8 cellular contexts compared by ENCODE assay signal in the genomic region with DNA sequence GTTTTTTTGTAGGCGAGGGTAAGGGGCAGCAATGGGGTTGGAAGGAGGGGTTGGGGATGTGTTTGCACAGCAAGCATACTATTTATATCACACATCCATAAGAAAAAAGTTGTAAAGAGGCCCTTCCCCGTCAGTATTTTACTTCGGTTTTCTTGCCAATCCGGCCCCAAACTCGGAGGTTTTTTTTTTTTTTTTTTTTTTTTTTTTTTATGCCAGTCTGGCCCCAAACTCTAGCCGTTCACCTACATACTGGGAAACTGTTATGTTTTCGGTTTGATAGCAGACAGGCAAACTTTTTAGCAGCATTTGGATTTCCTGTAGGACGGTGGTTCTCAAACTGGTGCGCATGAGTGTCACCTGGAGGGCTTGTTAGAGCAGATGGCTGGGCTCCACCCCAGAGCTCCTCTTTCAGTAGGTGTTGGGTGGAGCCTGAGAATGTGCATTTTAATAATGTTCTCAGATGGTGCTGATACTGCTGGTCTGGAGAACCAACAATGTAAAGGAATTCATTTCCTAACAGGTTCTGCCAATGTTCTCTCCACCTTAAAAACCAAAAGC.
DNase-seq lines count a peak whose midpoint lies in the region; ATAC-seq and TF ChIP-seq lines count a peak whose summit lies in the region.

No MANE protein-coding gene starts in this region.

- WGBS in thyroid gland, 2 donors, result 6% methylated on average over 9 of the region's 9 CpGs

- CTCF ChIA-PET in activated CD8-positive, alpha-beta T cell treated with anti-CD3 and anti-CD28 coated beads, Interleukin-2, amount 10 ng/mL, durations not matched to agents 7 days and 5 days (lab: Charles Lee), result interaction anchor here (0.5 to 4.6 kb wide), 36 partner anchors 9 to 909 kb away, joined by 3 to 44 read pairs (median 4); partner anchors contain the start of genes EIF4G2 and ZBED5

- TF ChIP-seq CTCF in right atrium auricular region (IDR thresholded peaks at IDR 0.05) (no peak), thyroid gland (IDR thresholded peaks at IDR 0.05) (no peak)

- DNase-seq in right atrium auricular region (ENCODE audit: low spot score) (no peak), Right ventricle myocardium inferior (ENCODE audit: missing footprints) (no peak), thyroid gland (peak; percentile 43 to 49), cerebellar cortex (ENCODE audit: low spot score) (no peak), HUDEP-2 (lab: John Stamatoyannopoulos, UW; ENCODE audit: unreplicated experiment in 76 of 76) (no peak), NOMO-1 treated with DMSO at 0.1 percent for 48 hours (lab: John Stamatoyannopoulos, UW; ENCODE audit: unreplicated experiment) (no peak)
- DNase-seq in activated CD8-positive, alpha-beta T cell treated with anti-CD3 and anti-CD28 coated beads, Interleukin-2, amount 10 ng/mL, durations not matched to agents 7 days and 5 days, result no peak

- peaks cover 38% of the 10 kb centered on the region for H3K27me3 Mint-ChIP-seq in activated CD8-positive, alpha-beta T cell treated with anti-CD3 and anti-CD28 coated beads, Interleukin-2, amount 10 ng/mL, durations not matched to agents 7 days and 5 days (ENCODE audit: low read depth)

- no peak overlapping the region for H3K27ac Mint-ChIP-seq in activated CD8-positive, alpha-beta T cell treated with anti-CD3 and anti-CD28 coated beads, Interleukin-2, amount 10 ng/mL, durations not matched to agents 7 days and 5 days

- no peaks in the 10 kb centered on the region for H3K36me3 ChIP-seq in right atrium auricular region
- H3K36me3 ChIP-seq in iPS-20b (ENCODE audit: insufficient read depth, low read depth, low read length), result no peaks in the 10 kb centered on the region
- no peaks in the 10 kb centered on the region for H3K36me3 ChIP-seq in thyroid gland

- ATAC-seq in Right ventricle myocardium inferior, result no peak
- no peak for ATAC-seq in activated CD8-positive, alpha-beta T cell treated with anti-CD3 and anti-CD28 coated beads, Interleukin-2, amount 10 ng/mL, durations not matched to agents 7 days and 5 days

- H3K4me1 ChIP-seq in right atrium auricular region, result peaks cover 0 to 14% of the 10 kb centered on the region in 2 donors
- peaks cover 10% of the 10 kb centered on the region; the same call in 1 of the 2 replicates for H3K4me1 ChIP-seq in iPS-20b (ENCODE audit: insufficient read depth, low read length)
- peaks cover 18 to 25% of the 10 kb centered on the region in 2 donors for H3K4me1 ChIP-seq in thyroid gland

- H3K4me3 ChIP-seq in right atrium auricular region, result peak overlapping the region; percentile 32 to 48
- H3K4me3 ChIP-seq in iPS-20b (ENCODE audit: low read length), result peak overlapping the region; percentile 87
- peak overlapping the region in 2 of 3 donors; percentile 9 to 23 for H3K4me3 ChIP-seq in thyroid gland (replicated peaks in 1 of 3)

- H3K9me3 ChIP-seq in right atrium auricular region, result no peaks in the 10 kb centered on the region
- H3K9me3 ChIP-seq in iPS-20b (ENCODE audit: insufficient read depth, low read depth, low read length), result no peaks in the 10 kb centered on the region
- no peaks in the 10 kb centered on the region for H3K9me3 ChIP-seq in thyroid gland

- no peaks in the 10 kb centered on the region for H3K36me3 Mint-ChIP-seq in activated CD8-positive, alpha-beta T cell treated with anti-CD3 and anti-CD28 coated beads, Interleukin-2, amount 10 ng/mL, durations not matched to agents 7 days and 5 days (ENCODE audit: low read depth)

- no peaks in the 10 kb centered on the region for H3K9me3 Mint-ChIP-seq in activated CD8-positive, alpha-beta T cell treated with anti-CD3 and anti-CD28 coated beads, Interleukin-2, amount 10 ng/mL, durations not matched to agents 7 days and 5 days (ENCODE audit: insufficient read depth)

- POLR2A ChIA-PET in activated CD8-positive, alpha-beta T cell treated with anti-CD3 and anti-CD28 coated beads, Interleukin-2, amount 10 ng/mL, durations not matched to agents 7 days and 5 days (lab: Charles Lee), result no interaction called here

- TF ChIP-seq POLR2A in thyroid gland (IDR thresholded peaks at IDR 0.05), result no peak

- peak overlapping the region; percentile 70 for H3K4me3 Mint-ChIP-seq in activated CD8-positive, alpha-beta T cell treated with anti-CD3 and anti-CD28 coated beads, Interleukin-2, amount 10 ng/mL, durations not matched to agents 7 days and 5 days

- no peaks in the 10 kb centered on the region for H3K27me3 ChIP-seq in right atrium auricular region
- H3K27me3 ChIP-seq in iPS-20b (ENCODE audit: insufficient read depth, low read length), result peaks cover 16% of the 10 kb centered on the region
- no peaks in the 10 kb centered on the region for H3K27me3 ChIP-seq in thyroid gland

- peak overlapping the region; percentile 85; the same call in 1 of the 2 replicates for H3K9ac ChIP-seq in iPS-20b (ENCODE audit: low read depth, low read length)

- H3K27ac ChIP-seq in right atrium auricular region (peak overlapping the region; percentile 80 to 81), iPS-20b (ENCODE audit: low read length) (no peak overlapping the region), thyroid gland (peak overlapping the region; percentile 78 to 82 (median 80))

- intact Hi-C loops in Right ventricle myocardium inferior (cut with DNase I), result loop anchor here (1.0 to 5.0 kb wide), 4 partner anchors 76 to 853 kb away; partner anchors contain the start of gene EIF4G2
- intact Hi-C loops in thyroid gland (cut with DNase I), result loop anchor here (10.0 kb wide), 1 partner anchor 140 kb away; no protein-coding TSS in a partner anchor

- peaks cover 18% of the 10 kb centered on the region for H3K4me1 Mint-ChIP-seq in activated CD8-positive, alpha-beta T cell treated with anti-CD3 and anti-CD28 coated beads, Interleukin-2, amount 10 ng/mL, durations not matched to agents 7 days and 5 days (ENCODE audit: low read depth)

Comparison
In these comparisons a context has a peak if more than half of its experiments do, and no peak if none do; other contexts are left out.
1. DNase-seq: peak in thyroid gland (2 of 2); none in right atrium auricular region (single experiment), Right ventricle myocardium inferior (single experiment), activated CD8-positive, alpha-beta T cell treated with anti-CD3 and anti-CD28 coated beads, Interleukin-2, amount 10 ng/mL, durations not matched to agents 7 days and 5 days (single experiment), cerebellar cortex (single experiment), HUDEP-2 (0 of 76) and NOMO-1 treated with DMSO at 0.1 percent for 48 hours (single experiment).
2. H3K4me3 ChIP-seq: peak in every context shown above with its lines; median percentile 87 in iPS-20b; 40 in right atrium auricular region; 16 in thyroid gland.